In the genomic region with DNA sequence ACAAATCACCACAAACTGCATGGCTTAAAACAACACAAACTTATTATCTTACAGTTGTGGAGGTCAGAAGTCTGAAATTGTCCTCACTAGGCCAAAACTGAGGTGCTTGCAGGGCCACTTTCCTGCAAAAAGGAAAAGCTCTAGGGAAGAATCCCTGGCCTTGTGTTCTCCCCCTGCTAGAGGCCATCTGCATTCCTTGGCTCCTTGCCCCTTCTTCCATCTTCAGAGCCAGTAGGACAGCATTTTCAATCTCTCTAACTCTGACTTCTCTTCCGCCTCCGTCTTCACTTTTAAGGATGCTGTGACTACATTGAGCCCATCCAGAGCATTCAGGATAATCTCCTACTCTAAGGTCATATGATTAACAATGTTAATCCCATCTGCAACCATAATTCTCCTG, we compare ENCODE assay signal across 15 cellular contexts.
"Had no signal": no experiment of that assay in that cellular context is flagged by ENCODE, and none has a peak within 500 bp of the region (broad histone marks: within the 10 kb centered on the region; RNA-seq: fewer than 3 reads in every experiment).

No MANE protein-coding gene starts in this region.

- H3K9me3 ChIP-seq: SJCRH30 had no signal

- DNase-seq: Kasumi-1, MM.1S, NCI-H1092 treated with DMSO at 0.1 percent for 48 hours, NCI-H1436, NCI-H187, NCI-H2029, NCI-H2081 treated with DMSO at 0.1 percent for 48 hours, NCI-H2171, NCI-H226, NCI-H510A treated with DMSO at 0.1 percent for 48 hours, NCI-H526, SJCRH30 had no signal

- H3K4me1 ChIP-seq: SJCRH30 had no signal

- H3K4me3 ChIP-seq: K562, SJCRH30 had no signal

- H3K27ac ChIP-seq: HL-60, KMS-11, SJCRH30 had no signal

- H3K27me3 ChIP-seq: SJCRH30 had no signal

- H3K36me3 ChIP-seq: SJCRH30 had no signal
